In the genomic region with DNA sequence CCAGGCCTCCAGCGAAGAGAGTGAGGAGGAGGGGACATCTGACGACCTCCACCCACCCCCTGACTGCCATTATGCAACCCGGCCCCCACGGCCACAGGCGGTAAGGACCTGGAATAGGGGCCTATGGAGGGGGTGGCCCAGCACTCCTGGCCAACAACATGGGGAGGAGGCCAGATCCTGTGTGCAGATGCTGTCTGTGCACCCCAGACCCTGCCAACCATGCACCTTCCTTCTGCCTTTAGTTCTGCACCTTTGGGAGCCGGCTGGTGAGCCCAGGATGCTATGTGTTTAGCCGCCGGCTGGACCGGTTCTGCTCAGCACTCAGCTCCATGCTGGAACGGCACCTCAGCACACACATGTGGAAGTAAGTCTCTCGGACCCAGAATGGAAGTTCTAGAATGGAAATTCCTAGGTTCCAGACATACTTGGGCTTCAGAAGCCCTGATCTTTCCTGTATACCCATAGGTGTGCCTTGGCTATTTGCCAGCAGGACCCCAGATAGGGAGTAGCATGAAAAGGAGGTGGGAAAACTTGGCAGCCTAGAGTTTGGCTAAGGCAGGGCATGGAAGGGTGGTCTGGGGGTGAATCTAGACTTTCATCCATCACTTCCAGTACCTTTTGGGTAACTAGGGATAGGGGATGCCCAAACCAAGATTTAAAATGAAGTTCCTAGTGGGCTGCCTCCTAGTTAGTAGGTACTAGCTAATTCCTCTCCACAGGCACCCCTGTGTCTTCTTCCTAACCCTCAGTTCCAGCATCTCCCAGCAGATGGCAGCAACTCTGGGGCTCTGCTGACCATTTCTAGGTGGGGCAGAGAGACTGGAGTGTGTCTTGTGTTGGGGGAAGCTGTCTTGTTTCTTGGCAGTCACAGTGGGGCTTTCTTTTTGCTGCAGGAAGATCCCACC, we compare ENCODE assay signal across 1 cellular context.
TF ChIP-seq lines count a peak whose summit lies in the region.

No MANE protein-coding gene starts in this region.

TF ChIP-seq in neural cell, 6 proteins besides CTCF, POLR2A, EP300 and RAD21:
- TF ChIP-seq, protein P1, sequence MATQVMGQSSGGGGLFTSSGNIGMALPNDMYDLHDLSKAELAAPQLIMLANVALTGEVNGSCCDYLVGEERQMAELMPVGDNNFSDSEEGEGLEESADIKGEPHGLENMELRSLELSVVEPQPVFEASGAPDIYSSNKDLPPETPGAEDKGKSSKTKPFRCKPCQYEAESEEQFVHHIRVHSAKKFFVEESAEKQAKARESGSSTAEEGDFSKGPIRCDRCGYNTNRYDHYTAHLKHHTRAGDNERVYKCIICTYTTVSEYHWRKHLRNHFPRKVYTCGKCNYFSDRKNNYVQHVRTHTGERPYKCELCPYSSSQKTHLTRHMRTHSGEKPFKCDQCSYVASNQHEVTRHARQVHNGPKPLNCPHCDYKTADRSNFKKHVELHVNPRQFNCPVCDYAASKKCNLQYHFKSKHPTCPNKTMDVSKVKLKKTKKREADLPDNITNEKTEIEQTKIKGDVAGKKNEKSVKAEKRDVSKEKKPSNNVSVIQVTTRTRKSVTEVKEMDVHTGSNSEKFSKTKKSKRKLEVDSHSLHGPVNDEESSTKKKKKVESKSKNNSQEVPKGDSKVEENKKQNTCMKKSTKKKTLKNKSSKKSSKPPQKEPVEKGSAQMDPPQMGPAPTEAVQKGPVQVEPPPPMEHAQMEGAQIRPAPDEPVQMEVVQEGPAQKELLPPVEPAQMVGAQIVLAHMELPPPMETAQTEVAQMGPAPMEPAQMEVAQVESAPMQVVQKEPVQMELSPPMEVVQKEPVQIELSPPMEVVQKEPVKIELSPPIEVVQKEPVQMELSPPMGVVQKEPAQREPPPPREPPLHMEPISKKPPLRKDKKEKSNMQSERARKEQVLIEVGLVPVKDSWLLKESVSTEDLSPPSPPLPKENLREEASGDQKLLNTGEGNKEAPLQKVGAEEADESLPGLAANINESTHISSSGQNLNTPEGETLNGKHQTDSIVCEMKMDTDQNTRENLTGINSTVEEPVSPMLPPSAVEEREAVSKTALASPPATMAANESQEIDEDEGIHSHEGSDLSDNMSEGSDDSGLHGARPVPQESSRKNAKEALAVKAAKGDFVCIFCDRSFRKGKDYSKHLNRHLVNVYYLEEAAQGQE (IDR thresholded peaks at IDR 0.05; ENCODE audit: borderline replicate concordance), result no peak
- peak; percentile 80 for TF ChIP-seq SMC3 (conservative IDR thresholded peaks at IDR 0.05; ENCODE audit: poor library complexity)
